Comparison of ENCODE assay signal across 10 cellular contexts in genomic region chr22:42581194-42581761, GRCh38. TPM values are rescaled to one million over a fixed set of nuclear protein-coding genes. Genes with fewer than 3 reads are reported as not detected.
DNase-seq lines count a peak whose midpoint lies in the region; ATAC-seq, FAIRE-seq and TF ChIP-seq lines count a peak whose summit lies in the region.
"Not testable (repeated sequence)": the region's sequence is repeated elsewhere in the genome, so short reads cannot be mapped to it uniquely, and the experiment has no call there.
"Had no signal": no experiment of that assay in that cellular context is flagged by ENCODE, and none has a peak within 500 bp of the region (broad histone marks: within the 10 kb centered on the region; RNA-seq: fewer than 3 reads in every experiment).

No MANE protein-coding gene starts in this region.

- peak overlapping the region; percentile 19 for H2AFZ ChIP-seq in endothelial cell of umbilical vein (ENCODE audit: low read depth, low read length)

- H3K36me3 ChIP-seq in GM06990 (ENCODE audit: control insufficient read depth, insufficient read depth, low read length): peaks cover 24% of the 10 kb centered on the region
- peaks cover 66% of the 10 kb centered on the region for H3K36me3 ChIP-seq in NT2/D1 (ENCODE audit: insufficient read depth, insufficient read length, low read length)
- H3K36me3 ChIP-seq in endothelial cell of umbilical vein (ENCODE audit: control insufficient read depth in 2 of 2, extremely low read depth in 1 of 2, insufficient read depth in 2 of 2, low read length in 2 of 2): peaks cover 13 to 32% of the 10 kb centered on the region in 2 experiments
- H3K36me3 ChIP-seq in pancreas: peaks cover 0 to 37% (median 15%) of the 10 kb centered on the region in 3 donors
- not testable (repeated sequence) for H3K36me3 ChIP-seq in urinary bladder (ENCODE audit: insufficient read depth)

- H4K20me1 ChIP-seq in endothelial cell of umbilical vein (replicated peaks; ENCODE audit: control insufficient read depth, extremely low read depth, insufficient read depth, low read length): not testable (repeated sequence)

- not testable (repeated sequence) for H3K4me1 ChIP-seq in NT2/D1 (ENCODE audit: insufficient read depth, insufficient read length); endothelial cell of umbilical vein (ENCODE audit: control insufficient read depth, extremely low read depth, insufficient read depth, low read length); pancreas; urinary bladder (ENCODE audit: insufficient read depth)

- H3K79me2 ChIP-seq in endothelial cell of umbilical vein (ENCODE audit: control insufficient read depth, insufficient read depth, low read length): peaks cover 17% of the 10 kb centered on the region

- H3K4me2 ChIP-seq in endothelial cell of umbilical vein (ENCODE audit: insufficient read depth, low read length): peak overlapping the region; percentile 54

- H3K4me3 Mint-ChIP-seq in activated naive CD4-positive, alpha-beta T cell treated with anti-CD3 and anti-CD28 coated beads for 36 hours: peak overlapping the region; percentile 96

- H3K27me3 Mint-ChIP-seq in activated naive CD4-positive, alpha-beta T cell treated with anti-CD3 and anti-CD28 coated beads for 36 hours (ENCODE audit: low read depth): not testable (repeated sequence)

- dilution Hi-C loops in endothelial cell of umbilical vein (cut with MboI; ENCODE audit: extremely low pct_ligation_motif_present, low sequenced_read_pairs): not testable (repeated sequence)

- ATAC-seq in HG02678 (IDR thresholded peaks at IDR 0.05; ENCODE audit: unreplicated experiment) (peak; percentile 19), pancreas (peak; percentile 33 to 53 (median 44))

- H3K36me3 Mint-ChIP-seq in activated naive CD4-positive, alpha-beta T cell treated with anti-CD3 and anti-CD28 coated beads for 36 hours (ENCODE audit: low read depth): peaks cover 24% of the 10 kb centered on the region

- intact Hi-C loops in activated naive CD4-positive, alpha-beta T cell treated with anti-CD3 and anti-CD28 coated beads for 36 hours (cut with micrococcal nuclease); endothelial cell of umbilical vein (cut with micrococcal nuclease); pancreas (cut with DNase I): not testable (repeated sequence)

- H3K9ac ChIP-seq in NT2/D1 (ENCODE audit: insufficient read length, low read depth) (peak overlapping the region; percentile 93), endothelial cell of umbilical vein (replicated peaks; ENCODE audit: extremely low read depth, insufficient read depth, low read length) (peak overlapping the region; percentile 54)

- WGBS in pancreas, 2 donors: 1% methylated on average over 7 to 11 of the region's 22 CpGs
- 1% methylated on average over 12 of the region's 22 CpGs for WGBS in urinary bladder

- not testable (repeated sequence) for TF ChIP-seq CTCF in GM06990 (IDR thresholded peaks at IDR 0.05; ENCODE audit: insufficient read depth, low read length, poor library complexity, severe bottlenecking); endothelial cell of umbilical vein (IDR thresholded peaks at IDR 0.05; ENCODE audit: extremely low read depth in 1 of 2, insufficient read depth in 1 of 2, low read depth in 1 of 2, low read length in 2 of 2); pancreas (IDR thresholded peaks at IDR 0.05)

- not testable (repeated sequence) for H3K27me3 ChIP-seq in GM06990 (replicated peaks; ENCODE audit: control insufficient read depth, insufficient read depth, low read length); NT2/D1 (ENCODE audit: insufficient read depth, insufficient read length); endothelial cell of umbilical vein (ENCODE audit: control insufficient read depth in 2 of 2, insufficient read depth in 2 of 2, low read length in 2 of 2); pancreas

- H3K4me3 ChIP-seq in GM06990 (replicated peaks; ENCODE audit: low read depth, low read length) (peak overlapping the region; percentile 84), NT2/D1 (ENCODE audit: insufficient read length, low read depth) (peak overlapping the region; percentile 76), endothelial cell of umbilical vein (replicated peaks in 1 of 3; ENCODE audit: insufficient read depth in 1 of 3, low read depth in 1 of 3, low read length in 3 of 3) (peak overlapping the region; percentile 56 to 95 (median 56)), pancreas (peak overlapping the region; percentile 74 to 83 (median 76)), urinary bladder (ENCODE audit: low read depth, low read length) (peak overlapping the region; percentile 82)

- H3K9me1 ChIP-seq in endothelial cell of umbilical vein (replicated peaks; ENCODE audit: control insufficient read depth, extremely low read depth, insufficient read depth, low read length): not testable (repeated sequence)

- peak; percentile 78 for FAIRE-seq in endothelial cell of umbilical vein (lab: Jason Lieb, UNC)
- FAIRE-seq in pancreas (lab: Jason Lieb, UNC): not testable (repeated sequence)

- peak overlapping the region; percentile 86 for H3K27ac Mint-ChIP-seq in activated naive CD4-positive, alpha-beta T cell treated with anti-CD3 and anti-CD28 coated beads for 36 hours

- not testable (repeated sequence) for H3K9me3 ChIP-seq in NT2/D1 (ENCODE audit: insufficient read depth, low read length); endothelial cell of umbilical vein (replicated peaks; ENCODE audit: control insufficient read depth, insufficient read depth, low read length); pancreas

- POLR2A ChIA-PET in endothelial cell of umbilical vein (lab: Charles Lee): not testable (repeated sequence)

- not testable (repeated sequence) for H3K9me3 Mint-ChIP-seq in activated naive CD4-positive, alpha-beta T cell treated with anti-CD3 and anti-CD28 coated beads for 36 hours

- TSS peak; percentile 65 for BruUV-seq in endothelial cell of umbilical vein (replicated peaks; lab: Mats Ljungman, UMichigan)

- H3K4me1 Mint-ChIP-seq in activated naive CD4-positive, alpha-beta T cell treated with anti-CD3 and anti-CD28 coated beads for 36 hours (ENCODE audit: low read depth): peaks cover 10% of the 10 kb centered on the region

- H3K27ac ChIP-seq in endothelial cell of umbilical vein (ENCODE audit: insufficient read depth, low read depth, low read length); pancreas; urinary bladder (ENCODE audit: low read depth): not testable (repeated sequence)

- CTCF ChIA-PET in activated naive CD4-positive, alpha-beta T cell treated with anti-CD3 and anti-CD28 coated beads for 36 hours (lab: Charles Lee): not testable (repeated sequence)
- CTCF ChIA-PET in endothelial cell of umbilical vein (lab: Charles Lee): interaction anchor here (0.9 to 1.0 kb wide), 2 partner anchors 10 to 21 kb away, joined by 3 to 4 read pairs; no protein-coding TSS in a partner anchor

- DNase-seq in GM06990 (ENCODE audit: extremely low read depth, insufficient read length); NT2/D1 (ENCODE audit: low read depth, low spot score); activated naive CD4-positive, alpha-beta T cell treated with anti-CD3 and anti-CD28 coated beads for 36 hours; endothelial cell of umbilical vein (ENCODE audit: low read depth, low spot score); pancreas: not testable (repeated sequence)
- peak; percentile 23 for DNase-seq in kidney tubule cell (ENCODE audit: low spot score)

- TF ChIP-seq POLR2A in endothelial cell of umbilical vein (IDR thresholded peaks at IDR 0.05; ENCODE audit: low read depth, low read length): not testable (repeated sequence)

RNA-seq across cellular contexts. Expression of gene SERHL2, which starts 27.5 kb away (rescaled TPM):
- 1 to 10 TPM in 1 of 2 experiments, under 1 TPM in 1; 0.36 to 1.3 TPM for total RNA-seq in activated naive CD4-positive, alpha-beta T cell treated with anti-CD3 and anti-CD28 coated beads for 36 hours
- total RNA-seq in endothelial cell of umbilical vein: 0.76 and 0.80 TPM in 2 replicates
- 2.0 and 2.3 TPM in 2 replicates for polyA plus RNA-seq in endothelial cell of umbilical vein
- polyA plus RNA-seq in endothelial cell of umbilical vein (2011; cell fraction: cytosol; rRNA removed): 1.4 and 1.8 TPM in 2 replicates
- polyA plus RNA-seq in endothelial cell of umbilical vein (2011; cell fraction: nucleus; rRNA removed): 0.82 and 2.0 TPM in 2 replicates
- polyA plus RNA-seq in endothelial cell of umbilical vein (2012): 1.3 and 2.0 TPM in 2 replicates
- polyA minus RNA-seq in endothelial cell of umbilical vein: 4.0 and 5.0 TPM in 2 replicates
- polyA minus RNA-seq in endothelial cell of umbilical vein (2011; cell fraction: cytosol; rRNA and poly(A)+ RNA removed): not detected
- 0.43 TPM in 1 of 2 replicates, not detected in the other for polyA minus RNA-seq in endothelial cell of umbilical vein (2011; cell fraction: nucleus; rRNA and poly(A)+ RNA removed)
- 1 to 10 TPM in 1 of 6 donors, under 1 TPM in 5; 0.23 to 2.0 (median 0.69) TPM for total RNA-seq in pancreas
- 1 to 10 TPM in 1 of 2 donors, under 1 TPM in 1; 0.76 to 3.6 TPM for polyA plus RNA-seq in pancreas
- total RNA-seq in urinary bladder: 4.0 TPM
- polyA plus RNA-seq in urinary bladder: 4.3 TPM

RNA-seq across cellular contexts. Expression of gene POLDIP3, which starts 33.4 kb away (rescaled TPM):
- 10 to 100 TPM; 83.7 to 93.8 TPM for total RNA-seq in activated naive CD4-positive, alpha-beta T cell treated with anti-CD3 and anti-CD28 coated beads for 36 hours
- 46.6 and 60.4 TPM in 2 replicates for total RNA-seq in endothelial cell of umbilical vein
- polyA plus RNA-seq in endothelial cell of umbilical vein: 29.3 and 29.5 TPM in 2 replicates
- 37.7 and 39.0 TPM in 2 replicates for polyA plus RNA-seq in endothelial cell of umbilical vein (2011; cell fraction: cytosol; rRNA removed)
- 57.7 and 64.0 TPM in 2 replicates for polyA plus RNA-seq in endothelial cell of umbilical vein (2011; cell fraction: nucleus; rRNA removed)
- polyA plus RNA-seq in endothelial cell of umbilical vein (2012): 49.4 and 55.9 TPM in 2 replicates
- 40.7 and 46.2 TPM in 2 replicates for polyA minus RNA-seq in endothelial cell of umbilical vein
- polyA minus RNA-seq in endothelial cell of umbilical vein (2011; cell fraction: cytosol; rRNA and poly(A)+ RNA removed): 22.6 TPM
- polyA minus RNA-seq in endothelial cell of umbilical vein (2011; cell fraction: nucleus; rRNA and poly(A)+ RNA removed): 25.2 and 28.3 TPM in 2 replicates
- total RNA-seq in pancreas: 10 to 100 TPM; 23.3 to 35.2 (median 28.7) TPM
- 10 to 100 TPM; 14.6 to 28.6 TPM for polyA plus RNA-seq in pancreas
- total RNA-seq in urinary bladder: 19.9 TPM
- polyA plus RNA-seq in urinary bladder: 54.9 TPM

RNA-seq across cellular contexts. Expression of gene ATP5MGL, which starts 59.1 kb away (rescaled TPM):
- total RNA-seq in activated naive CD4-positive, alpha-beta T cell treated with anti-CD3 and anti-CD28 coated beads for 36 hours: under 1 TPM in 1 of 2 experiments, not detected in 1; 0.40 TPM
- total RNA-seq in endothelial cell of umbilical vein: 1.0 and 1.2 TPM in 2 replicates
- 0.11 TPM in 1 of 2 replicates, not detected in the other for polyA plus RNA-seq in endothelial cell of umbilical vein
- not detected in 2 replicates for polyA plus RNA-seq in endothelial cell of umbilical vein (2011; cell fraction: cytosol; rRNA removed)
- polyA plus RNA-seq in endothelial cell of umbilical vein (2011; cell fraction: nucleus; rRNA removed): 0.67 and 0.74 TPM in 2 replicates
- polyA plus RNA-seq in endothelial cell of umbilical vein (2012): not detected in 2 replicates
- 1.5 and 2.1 TPM in 2 replicates for polyA minus RNA-seq in endothelial cell of umbilical vein
- not detected for polyA minus RNA-seq in endothelial cell of umbilical vein (2011; cell fraction: cytosol; rRNA and poly(A)+ RNA removed)
- 2.2 and 2.6 TPM in 2 replicates for polyA minus RNA-seq in endothelial cell of umbilical vein (2011; cell fraction: nucleus; rRNA and poly(A)+ RNA removed)
- total RNA-seq in pancreas: under 1 TPM in 5 of 6 donors, not detected in 1; 0.24 to 0.60 (median 0.34) TPM
- under 1 TPM in 1 of 2 donors, not detected in 1; 0.34 TPM for polyA plus RNA-seq in pancreas
- total RNA-seq in urinary bladder: 0.37 TPM
- polyA plus RNA-seq in urinary bladder: not detected
- total RNA-seq: Daoy, M059J had no signal
